ENCODE assay signal across 9 cellular contexts in genomic region chr10:79487296-79488194, GRCh38. TPM values are rescaled to one million over a fixed set of nuclear protein-coding genes. Genes with fewer than 3 reads are reported as not detected.
A peak's percentile ranks its signal among the peaks of the same experiment; 100 is the strongest.
DNase-seq lines count a peak whose midpoint lies in the region; ATAC-seq and TF ChIP-seq lines count a peak whose summit lies in the region.
"Had no signal": no experiment of that assay in that cellular context is flagged by ENCODE, and none has a peak within 500 bp of the region (broad histone marks: within the 10 kb centered on the region; RNA-seq: fewer than 3 reads in every experiment).

No MANE protein-coding gene starts in this region.

- H3K4me3 ChIP-seq in DND-41 (ENCODE audit: low read depth in 1 of 2, low read length in 2 of 2) (no peak overlapping the region), PC-3 (ENCODE audit: low read length) (no peak overlapping the region), body of pancreas (no peak overlapping the region)

- H3K27ac ChIP-seq in DND-41 (ENCODE audit: low read length) (no peak overlapping the region), PC-3 (ENCODE audit: low read length) (peak overlapping the region; percentile 30), body of pancreas (peak overlapping the region in 1 of 4 donors; percentile 41)

- H3K27ac Mint-ChIP-seq in stimulated activated naive B cell treated with anti-CD40 and anti-IgM and Interleukin-4, amounts not matched to agents 10 μg/mL and 1 μg/mL and 100 μg/mL, for 72 hours = no peak overlapping the region
- H3K27ac Mint-ChIP-seq: activated naive CD8-positive, alpha-beta T cell had no signal

- no peak overlapping the region for H3K4me2 ChIP-seq in DND-41 (ENCODE audit: insufficient read depth, low read length)
- peak overlapping the region; percentile 43 for H3K4me2 ChIP-seq in PC-3 (ENCODE audit: low read length)

- no peaks in the 10 kb centered on the region for H3F3A ChIP-seq in PC-3 (ENCODE audit: low read length, unreplicated experiment)

- peaks cover 32% of the 10 kb centered on the region for H3K27me3 ChIP-seq in DND-41 (ENCODE audit: insufficient read depth, low read length, poor library complexity)
- no peaks in the 10 kb centered on the region for H3K27me3 ChIP-seq in PC-3 (ENCODE audit: low read length)
- no peaks in the 10 kb centered on the region for H3K27me3 ChIP-seq in body of pancreas

- intact Hi-C loops in PC-3 (cut with micrococcal nuclease) = loop anchor here (1.0 to 2.0 kb wide), 4 partner anchors 20 to 113 kb away; partner anchors contain the start of gene ZCCHC24
- intact Hi-C loops in body of pancreas (cut with DNase I) = no loop called here
- intact Hi-C loops in left colon (cut with DNase I, micrococcal nuclease) = loop anchor here in 1 of 2 donors (10.0 kb wide), 1 partner anchor 113 kb away; no protein-coding TSS in a partner anchor

- no peaks in the 10 kb centered on the region for H3K79me2 ChIP-seq in DND-41 (ENCODE audit: insufficient read depth, low read length)
- H3K79me2 ChIP-seq in PC-3 (ENCODE audit: low read length) = no peaks in the 10 kb centered on the region

- H2AFZ ChIP-seq in DND-41 (ENCODE audit: low read depth, low read length) = no peak overlapping the region
- peak overlapping the region; percentile 41 for H2AFZ ChIP-seq in PC-3 (ENCODE audit: low read length)

- POLR2A ChIA-PET in PC-3 (lab: Charles Lee; ENCODE audit: unreplicated experiment) = interaction anchor here (0.6 to 0.8 kb wide), 3 partner anchors 42 to 113 kb away, joined by 3 to 4 read pairs (median 3); no protein-coding TSS in a partner anchor

- H3K9me2 ChIP-seq in PC-3 (replicated peaks; ENCODE audit: low read length) = no peaks in the 10 kb centered on the region

- H3K9me3 ChIP-seq in DND-41 (ENCODE audit: insufficient read depth, low read length, severe bottlenecking) (no peaks in the 10 kb centered on the region), PC-3 (ENCODE audit: low read length) (no peaks in the 10 kb centered on the region), body of pancreas (no peaks in the 10 kb centered on the region)

- no peaks in the 10 kb centered on the region for H3K36me3 ChIP-seq in DND-41 (ENCODE audit: insufficient read depth, low read length)
- H3K36me3 ChIP-seq in PC-3 (ENCODE audit: low read depth, low read length) = no peaks in the 10 kb centered on the region
- no peaks in the 10 kb centered on the region for H3K36me3 ChIP-seq in body of pancreas (replicated peaks in 1 of 2; ENCODE audit: insufficient read depth in 1 of 2, low read depth in 2 of 2)

- H3K9ac ChIP-seq in DND-41 (ENCODE audit: low read depth, low read length) = no peak overlapping the region
- H3K9ac ChIP-seq in PC-3 (ENCODE audit: low read length) = peak overlapping the region; percentile 0; the same call in 1 of the 2 replicates

- H4K20me1 ChIP-seq in DND-41 (ENCODE audit: insufficient read depth, low read length) = no peaks in the 10 kb centered on the region
- H4K20me1 ChIP-seq in PC-3 (ENCODE audit: low read length) = no peaks in the 10 kb centered on the region

- peak; percentile 63 for TF ChIP-seq CTCF in DND-41 (IDR thresholded peaks at IDR 0.05; ENCODE audit: borderline replicate concordance, extremely low read depth, low read length, poor library complexity, severe bottlenecking)
- peak; percentile 99 for TF ChIP-seq CTCF in PC-3 (conservative IDR thresholded peaks at IDR 0.05; ENCODE audit: low read depth, low read length)
- peak; percentile 57 to 75 (median 69) for TF ChIP-seq CTCF in body of pancreas (IDR thresholded peaks at IDR 0.05)

- CTCF ChIA-PET in PC-3 (lab: Charles Lee) = interaction anchor here (0.6 to 2.0 kb wide), 11 partner anchors 11 to 623 kb away, joined by 3 to 64 read pairs (median 4); no protein-coding TSS in a partner anchor

- no peak overlapping the region for H3K4me3 Mint-ChIP-seq in stimulated activated naive B cell treated with anti-CD40 and anti-IgM and Interleukin-4, amounts not matched to agents 10 μg/mL and 1 μg/mL and 100 μg/mL, for 72 hours
- H3K4me3 Mint-ChIP-seq: activated naive CD8-positive, alpha-beta T cell had no signal

- BruUV-seq in PC-3 (replicated peaks; lab: Mats Ljungman, UMichigan) = TSS peak; percentile 82

- H3K27me3 Mint-ChIP-seq in stimulated activated naive B cell treated with anti-CD40 and anti-IgM and Interleukin-4, amounts not matched to agents 10 μg/mL and 1 μg/mL and 100 μg/mL, for 72 hours = peaks cover 3 to 8% of the 10 kb centered on the region in 2 donors
- H3K27me3 Mint-ChIP-seq: activated naive CD8-positive, alpha-beta T cell had no signal

- no peaks in the 10 kb centered on the region for H3K36me3 Mint-ChIP-seq in stimulated activated naive B cell treated with anti-CD40 and anti-IgM and Interleukin-4, amounts not matched to agents 10 μg/mL and 1 μg/mL and 100 μg/mL, for 72 hours
- H3K36me3 Mint-ChIP-seq: activated naive CD8-positive, alpha-beta T cell had no signal

- TF ChIP-seq POLR2A in body of pancreas (IDR thresholded peaks at IDR 0.05) = no peak

- H3K9me3 Mint-ChIP-seq in stimulated activated naive B cell treated with anti-CD40 and anti-IgM and Interleukin-4, amounts not matched to agents 10 μg/mL and 1 μg/mL and 100 μg/mL, for 72 hours = no peaks in the 10 kb centered on the region

- 35 to 36% methylated on average over 10 of the region's 10 CpGs for WGBS in body of pancreas, 2 donors

- peaks cover 6 to 10% of the 10 kb centered on the region in 2 donors for H3K4me1 Mint-ChIP-seq in stimulated activated naive B cell treated with anti-CD40 and anti-IgM and Interleukin-4, amounts not matched to agents 10 μg/mL and 1 μg/mL and 100 μg/mL, for 72 hours

- H3K4me1 ChIP-seq in DND-41 (ENCODE audit: insufficient read depth, low read length) = no peaks in the 10 kb centered on the region
- peaks cover 24% of the 10 kb centered on the region for H3K4me1 ChIP-seq in PC-3 (ENCODE audit: insufficient read depth, low read length)
- no peaks in the 10 kb centered on the region for H3K4me1 ChIP-seq in body of pancreas

- peak; percentile 35; the same call in 1 of the 3 replicates for ATAC-seq in DND-41 (ENCODE audit: insufficient read depth, low read depth)
- peak; percentile 74 for ATAC-seq in GM19324 (IDR thresholded peaks at IDR 0.05; ENCODE audit: low FRiP score, unreplicated experiment)
- ATAC-seq in HG03280 (IDR thresholded peaks at IDR 0.05; ENCODE audit: unreplicated experiment) = peak; percentile 86
- peak; percentile 69 for ATAC-seq in PC-3
- ATAC-seq in body of pancreas = peak; percentile 69
- ATAC-seq in left colon = peak; percentile 79
- ATAC-seq in stimulated activated naive B cell treated with anti-CD40 and anti-IgM and Interleukin-4, amounts not matched to agents 10 μg/mL and 1 μg/mL and 100 μg/mL, for 72 hours (replicated peaks) = peak; percentile 73 to 76

- peak; percentile 23 for DNase-seq in DND-41
- peak; percentile 97 for DNase-seq in PC-3
- peak; percentile 55 to 72 (median 68) for DNase-seq in body of pancreas
- peak; percentile 39 to 50 for DNase-seq in left colon
- peak; percentile 38 for DNase-seq in stimulated activated naive B cell treated with anti-CD40 and anti-IgM and Interleukin-4, amounts not matched to agents 10 μg/mL and 1 μg/mL and 100 μg/mL, for 72 hours
- no peak for DNase-seq in effector CD4-positive, alpha-beta T cell

RNA-seq across cellular contexts. Expression of gene EIF5AL1, which starts 24.8 kb away (rescaled TPM):
- 0.51 and 0.75 TPM in 2 replicates for total RNA-seq in PC-3 (2014; rRNA removed)
- total RNA-seq in body of pancreas = not detected
- under 1 TPM; 0.09 to 0.53 TPM for total RNA-seq in left colon

RNA-seq across cellular contexts. Expression of gene ZCCHC24, which starts 42.1 kb away (rescaled TPM):
- total RNA-seq in PC-3 (2014; rRNA removed) (32.9 and 40.7 TPM in 2 replicates), body of pancreas (10 to 100 TPM; 14.0 to 19.8 TPM), left colon (10 to 100 TPM in 1 of 2 donors, 1 to 10 TPM in 1; 5.3 to 18.4 TPM)

Comparison
In these comparisons a context has a peak if more than half of its experiments do, and no peak if none do; other contexts are left out.
1. ATAC-seq: peak in every context shown above with its lines; median percentile 86 in HG03280; 79 in left colon; 74 in stimulated activated naive B cell treated with anti-CD40 and anti-IgM and Interleukin-4, amounts not matched to agents 10 μg/mL and 1 μg/mL and 100 μg/mL, for 72 hours; 74 in GM19324; 69 in PC-3; 69 in body of pancreas; 35 in DND-41.